ENCODE assay signal across 1 cellular context in the genomic region with DNA sequence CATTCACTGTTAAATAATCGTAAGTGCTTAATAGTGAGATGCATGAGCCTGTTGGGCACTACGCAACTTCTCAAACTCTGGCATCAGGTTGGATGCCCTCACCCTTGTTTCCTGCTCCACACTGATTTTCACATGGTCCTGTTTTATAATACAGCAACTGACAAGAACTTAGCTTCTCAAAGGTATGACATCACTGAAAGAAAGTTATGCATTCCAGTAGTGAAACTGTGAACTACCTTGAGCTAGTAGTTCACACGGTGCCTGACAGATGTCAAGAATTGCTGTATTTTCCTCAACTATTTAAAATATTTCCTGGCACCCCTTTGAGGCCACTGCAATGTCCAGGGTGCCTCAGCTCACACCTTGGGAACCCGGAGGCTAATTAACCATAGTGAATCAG.
TF ChIP-seq lines count a peak whose summit lies in the region.

No MANE protein-coding gene starts in this region.

TF ChIP-seq in HepG2, 621 proteins besides CTCF, POLR2A, EP300 and RAD21 (continued from another document):
- TF ChIP-seq, protein P1, sequence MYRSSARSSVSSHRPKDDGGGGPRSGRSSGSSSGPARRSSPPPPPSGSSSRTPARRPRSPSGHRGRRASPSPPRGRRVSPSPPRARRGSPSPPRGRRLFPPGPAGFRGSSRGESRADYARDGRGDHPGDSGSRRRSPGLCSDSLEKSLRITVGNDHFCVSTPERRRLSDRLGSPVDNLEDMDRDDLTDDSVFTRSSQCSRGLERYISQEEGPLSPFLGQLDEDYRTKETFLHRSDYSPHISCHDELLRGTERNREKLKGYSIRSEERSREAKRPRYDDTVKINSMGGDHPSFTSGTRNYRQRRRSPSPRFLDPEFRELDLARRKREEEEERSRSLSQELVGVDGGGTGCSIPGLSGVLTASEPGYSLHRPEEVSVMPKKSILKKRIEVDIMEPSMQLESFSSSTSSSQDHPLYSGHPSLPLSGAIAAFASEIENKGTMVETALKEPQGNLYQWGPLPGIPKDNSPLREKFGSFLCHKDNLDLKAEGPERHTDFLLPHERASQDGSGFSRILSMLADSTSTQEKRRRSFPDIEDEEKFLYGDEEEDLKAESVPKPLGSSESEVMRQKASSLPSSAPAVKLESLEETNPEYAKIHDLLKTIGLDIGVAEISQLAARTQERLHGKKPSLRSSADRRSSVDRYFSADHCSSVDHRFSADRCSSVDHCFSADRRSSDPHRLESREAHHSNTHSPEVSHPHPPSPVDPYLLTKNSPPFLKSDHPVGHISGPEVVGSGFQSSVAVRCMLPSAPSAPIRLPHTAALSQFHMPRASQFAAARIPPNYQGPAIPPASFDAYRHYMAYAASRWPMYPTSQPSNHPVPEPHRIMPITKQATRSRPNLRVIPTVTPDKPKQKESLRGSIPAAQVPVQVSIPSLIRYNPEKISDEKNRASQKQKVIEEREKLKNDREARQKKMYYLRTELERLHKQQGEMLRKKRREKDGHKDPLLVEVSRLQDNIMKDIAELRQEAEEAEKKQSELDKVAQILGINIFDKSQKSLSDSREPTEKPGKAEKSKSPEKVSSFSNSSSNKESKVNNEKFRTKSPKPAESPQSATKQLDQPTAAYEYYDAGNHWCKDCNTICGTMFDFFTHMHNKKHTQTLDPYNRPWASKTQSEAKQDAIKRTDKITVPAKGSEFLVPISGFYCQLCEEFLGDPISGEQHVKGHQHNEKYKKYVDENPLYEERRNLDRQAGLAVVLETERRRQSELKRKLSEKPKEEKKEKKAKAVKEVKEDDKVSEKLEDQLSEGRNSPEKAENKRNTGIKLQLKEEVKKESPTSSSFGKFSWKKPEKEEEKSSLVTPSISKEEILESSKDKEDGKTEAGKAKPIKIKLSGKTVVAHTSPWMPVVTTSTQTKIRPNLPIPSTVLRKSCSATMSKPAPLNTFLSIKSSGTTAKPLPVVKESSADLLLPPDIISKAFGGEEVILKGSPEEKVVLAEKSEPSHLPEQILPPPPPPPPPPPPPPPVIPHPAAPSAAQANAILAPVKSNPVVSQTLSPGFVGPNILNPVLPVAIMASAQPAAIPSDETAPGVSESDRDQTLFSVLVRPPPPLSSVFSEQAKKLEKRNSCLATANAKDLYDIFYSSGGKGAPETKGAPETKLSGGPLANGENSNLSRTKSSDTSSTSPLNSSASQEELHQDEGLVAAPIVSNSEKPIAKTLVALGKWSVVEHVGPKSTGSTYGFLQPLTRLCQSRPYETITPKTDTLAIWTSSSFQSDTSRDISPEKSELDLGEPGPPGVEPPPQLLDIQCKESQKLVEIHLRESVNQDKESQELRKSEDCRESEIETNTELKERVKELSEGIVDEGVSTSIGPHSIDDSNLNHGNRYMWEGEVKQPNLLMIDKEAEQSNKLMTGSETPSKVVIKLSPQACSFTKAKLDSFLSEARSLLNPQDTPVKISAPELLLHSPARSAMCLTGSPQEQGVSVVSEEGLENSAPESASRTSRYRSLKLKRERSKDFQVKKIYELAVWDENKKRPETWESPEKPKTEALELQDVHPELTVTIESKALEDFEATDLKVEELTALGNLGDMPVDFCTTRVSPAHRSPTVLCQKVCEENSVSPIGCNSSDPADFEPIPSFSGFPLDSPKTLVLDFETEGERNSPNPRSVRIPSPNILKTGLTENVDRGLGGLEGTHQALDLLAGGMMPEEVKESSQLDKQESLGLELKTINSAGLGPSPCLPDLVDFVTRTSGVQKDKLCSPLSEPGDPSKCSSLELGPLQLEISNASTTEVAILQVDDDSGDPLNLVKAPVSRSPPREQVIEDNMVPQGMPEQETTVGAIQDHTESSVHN (CRISPR knock-in tag; IDR thresholded peaks at IDR 0.05): no peak
- no peak for TF ChIP-seq ZFYVE20 (CRISPR knock-in tag; IDR thresholded peaks at IDR 0.05; ENCODE audit: borderline replicate concordance, low read depth)
TF ChIP-seq in HepG2: peak in this region for 0.
